ENCODE assay signal across 9 cellular contexts in the genomic region with DNA sequence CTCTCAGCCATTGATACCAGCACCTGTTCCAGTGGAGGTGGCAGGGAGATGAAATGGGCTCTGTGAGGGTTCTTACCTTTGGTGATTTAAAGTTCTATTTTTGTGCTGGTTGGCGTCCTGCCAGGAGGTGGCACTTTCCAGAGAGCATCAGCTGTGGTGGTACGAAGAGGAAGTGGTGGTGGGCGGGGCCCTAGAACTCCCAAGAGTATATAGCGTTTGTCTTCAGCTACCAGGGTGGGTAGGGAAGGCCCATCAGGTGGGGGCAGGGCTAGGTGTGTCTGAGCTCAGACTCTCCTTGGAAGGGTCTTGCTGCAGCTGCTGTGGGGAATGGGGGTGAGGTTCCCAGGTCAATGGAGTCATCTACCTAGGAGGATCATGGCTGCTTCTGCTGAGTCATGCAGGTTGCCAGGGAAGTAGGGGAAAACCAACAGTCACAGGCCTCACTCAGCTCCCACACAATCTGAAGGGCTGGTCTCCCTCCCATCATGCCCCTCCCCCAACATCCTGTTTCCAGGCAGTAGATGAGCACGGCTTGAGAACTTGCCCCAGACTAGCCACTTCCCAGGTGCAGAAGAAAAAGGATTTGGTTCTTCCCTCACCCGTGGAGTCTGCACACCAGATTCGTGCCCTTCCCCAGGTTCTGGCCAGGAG. TPM values are rescaled to one million over a fixed set of nuclear protein-coding genes. Genes with fewer than 3 reads are reported as not detected.
DNase-seq lines count a peak whose midpoint lies in the region; ATAC-seq and FAIRE-seq lines count a peak whose summit lies in the region.
"Had no signal": no experiment of that assay in that cellular context is flagged by ENCODE, and none has a peak within 500 bp of the region (broad histone marks: within the 10 kb centered on the region; RNA-seq: fewer than 3 reads in every experiment).

No MANE protein-coding gene starts in this region.

- WGBS in small intestine, 3 donors: 62 to 76% (median 74%) methylated on average over 7 of the region's 7 CpGs

- no peak overlapping the region for H3K4me3 ChIP-seq in small intestine (ENCODE audit: low read depth in 1 of 2, low read length in 2 of 2)

- no peak for FAIRE-seq in small intestine (lab: Jason Lieb, UNC)
- FAIRE-seq: endometrium had no signal

- H3K27me3 Mint-ChIP-seq in T-helper 2 cell treated with Interferon-gamma antibody and Interleukin-4, amounts not matched to agents 5 μg/mL and 100 μg/mL, for 36 hours (ENCODE audit: low read depth): peaks cover 6% of the 10 kb centered on the region

- no peaks in the 10 kb centered on the region for H3K4me1 ChIP-seq in small intestine (ENCODE audit: control insufficient read depth in 2 of 2, insufficient read depth in 1 of 2, low read depth in 1 of 2, low read length in 1 of 2)

- H3K4me3 Mint-ChIP-seq in T-helper 2 cell treated with Interferon-gamma antibody and Interleukin-4, amounts not matched to agents 5 μg/mL and 100 μg/mL, for 36 hours: no peak overlapping the region

- no peak overlapping the region for H3K27ac ChIP-seq in small intestine (ENCODE audit: low read depth in 1 of 2, low read length in 1 of 2)

- H3K27me3 ChIP-seq in small intestine (ENCODE audit: control insufficient read depth in 2 of 2, insufficient read depth in 2 of 2, low read length in 2 of 2): no peaks in the 10 kb centered on the region

- peak; percentile 74 for DNase-seq in M059J (ENCODE audit: low read depth)
- peak; percentile 34 to 40 for DNase-seq in activated T-cell treated with anti-CD3 and anti-CD28 coated beads, Interleukin-2, amount 50 U/mL, for 48 hours
- peak; percentile 52 for DNase-seq in stimulated activated CD4-positive, alpha-beta T cell treated with anti-CD3 and anti-CD28 coated beads, Interleukin-15, amount 100 ng/mL, for 24 hours
- DNase-seq in small intestine: no peak
- no peak for DNase-seq in putamen (ENCODE audit: low spot score)
- no peak for DNase-seq in T-helper 2 cell treated with Interferon-gamma antibody and Interleukin-4, amounts not matched to agents 5 μg/mL and 100 μg/mL, for 36 hours (ENCODE audit: low spot score)
- DNase-seq in superior temporal gyrus (ENCODE audit: extremely low spot score): no peak

- peaks cover 3% of the 10 kb centered on the region for H3K9me3 Mint-ChIP-seq in T-helper 2 cell treated with Interferon-gamma antibody and Interleukin-4, amounts not matched to agents 5 μg/mL and 100 μg/mL, for 36 hours

- no peaks in the 10 kb centered on the region for H3K9me3 ChIP-seq in small intestine (ENCODE audit: control insufficient read depth, low read depth)

- ATAC-seq in GM18511 (IDR thresholded peaks at IDR 0.05; ENCODE audit: unreplicated experiment): peak; percentile 75

- H3K36me3 ChIP-seq in small intestine (ENCODE audit: control insufficient read depth in 2 of 2, insufficient read depth in 2 of 2, low read length in 2 of 2): no peaks in the 10 kb centered on the region

- peaks cover 10% of the 10 kb centered on the region for H3K4me1 Mint-ChIP-seq in T-helper 2 cell treated with Interferon-gamma antibody and Interleukin-4, amounts not matched to agents 5 μg/mL and 100 μg/mL, for 36 hours (ENCODE audit: low read depth)

- no peaks in the 10 kb centered on the region for H3K36me3 Mint-ChIP-seq in T-helper 2 cell treated with Interferon-gamma antibody and Interleukin-4, amounts not matched to agents 5 μg/mL and 100 μg/mL, for 36 hours (ENCODE audit: low read depth)

- H3K27ac Mint-ChIP-seq in T-helper 2 cell treated with Interferon-gamma antibody and Interleukin-4, amounts not matched to agents 5 μg/mL and 100 μg/mL, for 36 hours: no peak overlapping the region

RNA-seq across cellular contexts. Expression of gene MOXD1, which starts 46.6 kb away (rescaled TPM):
- total RNA-seq in M059J (2014; rRNA removed; shearing (Covaris generic)): 170 and 207 TPM in 2 replicates
- polyA plus RNA-seq in small intestine: 1 to 10 TPM in 2 of 3 donors, under 1 TPM in 1; 0.45 to 2.5 (median 1.9) TPM

Comparison
In these comparisons a context has a peak if more than half of its experiments do, and no peak if none do; other contexts are left out.
1. DNase-seq: peak in M059J (single experiment), activated T-cell treated with anti-CD3 and anti-CD28 coated beads, Interleukin-2, amount 50 U/mL, for 48 hours (2 of 2) and stimulated activated CD4-positive, alpha-beta T cell treated with anti-CD3 and anti-CD28 coated beads, Interleukin-15, amount 100 ng/mL, for 24 hours (single experiment); none in small intestine (single experiment), putamen (single experiment), T-helper 2 cell treated with Interferon-gamma antibody and Interleukin-4, amounts not matched to agents 5 μg/mL and 100 μg/mL, for 36 hours (single experiment) and superior temporal gyrus (single experiment).